ENCODE assay signal across 8 cellular contexts in the genomic region with DNA sequence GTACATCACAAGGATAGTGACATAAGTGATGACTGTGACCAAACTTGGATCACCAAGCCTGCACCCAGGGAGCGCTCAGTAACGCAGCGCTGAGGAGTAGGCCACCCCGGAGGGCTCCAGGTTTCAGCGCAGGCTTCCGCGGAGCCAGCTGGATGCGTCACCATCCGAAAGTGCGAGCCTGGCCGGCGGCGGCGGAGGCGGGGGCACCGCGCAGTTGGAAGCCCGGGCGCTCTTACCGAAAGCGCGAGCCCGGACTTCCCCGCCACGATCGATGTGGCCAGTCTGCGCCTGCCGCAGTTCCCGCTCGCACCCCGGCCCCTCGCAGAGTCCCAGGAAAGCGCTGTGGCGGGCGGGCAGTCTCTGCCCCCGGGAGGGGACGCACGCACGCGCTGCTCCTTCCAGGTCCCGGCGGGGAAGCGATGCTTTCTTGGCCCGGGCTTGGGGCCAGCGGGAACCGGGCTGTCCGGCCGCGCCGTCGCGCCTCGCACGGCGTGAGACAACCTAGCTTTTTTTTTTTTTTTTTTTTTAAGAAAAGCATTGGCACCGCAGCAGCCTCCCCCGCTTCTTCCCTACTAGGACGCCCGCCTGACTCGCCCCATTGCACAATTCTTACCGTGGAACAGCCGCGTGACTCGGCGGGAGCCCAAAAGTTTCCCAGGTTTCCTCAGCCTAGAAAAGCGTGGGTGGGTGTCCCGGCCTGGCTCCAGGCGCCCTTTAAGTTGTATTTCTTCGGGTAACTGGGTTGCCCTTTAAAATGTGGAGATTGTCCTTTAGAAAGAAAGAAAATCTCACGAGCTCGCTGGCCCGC. TPM values are rescaled to one million over a fixed set of nuclear protein-coding genes. Genes with fewer than 3 reads are reported as not detected.
DNase-seq lines count a peak whose midpoint lies in the region; ATAC-seq, FAIRE-seq and TF ChIP-seq lines count a peak whose summit lies in the region.

No MANE protein-coding gene starts in this region.

- peak overlapping the region; percentile 56 for H3K4me3 ChIP-seq in CD8-positive, alpha-beta memory T cell (ENCODE audit: low read length)
- H3K4me3 ChIP-seq in kidney (ENCODE audit: low read length in 2 of 2): peak overlapping the region; percentile 72 to 73

- intact Hi-C loops in kidney (cut with DNase I): no loop called here

- no peaks in the 10 kb centered on the region for H3K9me3 Mint-ChIP-seq in CD8-positive, alpha-beta memory T cell
- no peaks in the 10 kb centered on the region for H3K9me3 Mint-ChIP-seq in central memory CD8-positive, alpha-beta T cell

- TF ChIP-seq CTCF in kidney (IDR thresholded peaks at IDR 0.05; ENCODE audit: borderline replicate concordance, extremely low read depth, insufficient read depth): no peak

- no peaks in the 10 kb centered on the region for H3K36me3 ChIP-seq in CD8-positive, alpha-beta memory T cell (ENCODE audit: insufficient read depth, low read length)
- H3K36me3 ChIP-seq in kidney (ENCODE audit: control insufficient read depth in 1 of 2, insufficient read depth in 2 of 2, low read length in 2 of 2): no peaks in the 10 kb centered on the region

- H3K36me3 Mint-ChIP-seq in CD8-positive, alpha-beta memory T cell: peaks cover 0 to 5% (median 2%) of the 10 kb centered on the region in 3 donors
- peaks cover 1% of the 10 kb centered on the region for H3K36me3 Mint-ChIP-seq in central memory CD8-positive, alpha-beta T cell (ENCODE audit: insufficient read depth)

- H3K9me3 ChIP-seq in CD8-positive, alpha-beta memory T cell (ENCODE audit: low read length): no peaks in the 10 kb centered on the region
- no peaks in the 10 kb centered on the region for H3K9me3 ChIP-seq in kidney (ENCODE audit: control insufficient read depth in 1 of 2, low read length in 2 of 2)

- POLR2A ChIA-PET in CD8-positive, alpha-beta memory T cell (lab: Charles Lee): interaction anchor here (0.5 to 1.4 kb wide), 8 partner anchors 36 to 258 kb away, joined by 3 to 11 read pairs (median 5); partner anchors contain the start of genes JAK1 and RAVER2

- H3K27ac Mint-ChIP-seq in CD8-positive, alpha-beta memory T cell: peak overlapping the region in 7 of 8 donors; percentile 48 to 99 (median 96)
- peak overlapping the region; percentile 63 for H3K27ac Mint-ChIP-seq in central memory CD8-positive, alpha-beta T cell (ENCODE audit: low read depth)

- CTCF ChIA-PET in CD8-positive, alpha-beta memory T cell (lab: Charles Lee): interaction anchor here (0.8 to 2.3 kb wide), 8 partner anchors 9 to 1457 kb away, joined by 3 to 7 read pairs (median 3); no protein-coding TSS in a partner anchor

- H3K27me3 Mint-ChIP-seq in CD8-positive, alpha-beta memory T cell: peaks cover 6 to 7% of the 10 kb centered on the region in 2 donors
- H3K27me3 Mint-ChIP-seq in central memory CD8-positive, alpha-beta T cell: no peaks in the 10 kb centered on the region

- H3K9ac ChIP-seq in kidney (ENCODE audit: low read length in 2 of 2): peak overlapping the region; percentile 72 to 82

- H3K27me3 ChIP-seq in CD8-positive, alpha-beta memory T cell (ENCODE audit: insufficient read depth, low read length, poor library complexity, severe bottlenecking): no peaks in the 10 kb centered on the region

- H3K4me1 ChIP-seq in CD8-positive, alpha-beta memory T cell (ENCODE audit: insufficient read depth, low read length): peaks cover 18% of the 10 kb centered on the region
- peaks cover 4 to 10% of the 10 kb centered on the region in 2 donors for H3K4me1 ChIP-seq in kidney (ENCODE audit: control insufficient read depth in 1 of 2, insufficient read depth in 1 of 2, low read depth in 1 of 2, low read length in 2 of 2)

- DNase-seq in CD8-positive, alpha-beta memory T cell: peak; percentile 64 to 82 (median 75)
- DNase-seq in HuH-7 (ENCODE audit: low spot score) (peak; percentile 61), kidney (peak; percentile 94), NCI-H2081 treated with DMSO at 0.1 percent for 48 hours (lab: John Stamatoyannopoulos, UW) (no peak)
- DNase-seq in activated CD4-positive, alpha-beta T cell treated with anti-CD3 and anti-CD28 coated beads for 1 hour: peak; percentile 58
- peak; percentile 67 to 71 for DNase-seq in central memory CD8-positive, alpha-beta T cell (ENCODE audit: low spot score in 2 of 2)
- DNase-seq in stimulated activated CD4-positive, alpha-beta T cell treated with anti-CD3 and anti-CD28 coated beads, Interleukin-12 subunit alpha, Interleukin-12 subunit beta, amount 100 ng/mL, for 4 hours: peak; percentile 57

- peak; percentile 73 for ATAC-seq in GM21526 (IDR thresholded peaks at IDR 0.05; ENCODE audit: low FRiP score, unreplicated experiment)
- peak; percentile 90 for ATAC-seq in central memory CD8-positive, alpha-beta T cell (replicated peaks; ENCODE audit: extremely low read depth, poor library complexity, severe bottlenecking)

- peaks cover 27 to 32% (median 29%) of the 10 kb centered on the region in 3 donors for H3K4me1 Mint-ChIP-seq in CD8-positive, alpha-beta memory T cell
- peaks cover 8% of the 10 kb centered on the region for H3K4me1 Mint-ChIP-seq in central memory CD8-positive, alpha-beta T cell

- H3K27ac ChIP-seq in CD8-positive, alpha-beta memory T cell (ENCODE audit: low read depth, low read length): no peak overlapping the region
- peak overlapping the region; percentile 69 to 79 for H3K27ac ChIP-seq in kidney (ENCODE audit: low read depth in 2 of 2, low read length in 2 of 2)

- peak overlapping the region; percentile 67 to 89 (median 86) for H3K4me3 Mint-ChIP-seq in CD8-positive, alpha-beta memory T cell
- peak overlapping the region; percentile 67 for H3K4me3 Mint-ChIP-seq in central memory CD8-positive, alpha-beta T cell

- FAIRE-seq in kidney (lab: Jason Lieb, UNC): no peak

RNA-seq across cellular contexts. Expression of gene JAK1, which starts 36.4 kb away (rescaled TPM):
- 100 to 1,000 TPM; 106 to 108 TPM for total RNA-seq in CD8-positive, alpha-beta memory T cell
- 300 TPM for polyA plus RNA-seq in CD8-positive, alpha-beta memory T cell
- 173 TPM for total RNA-seq in kidney
- polyA plus RNA-seq in kidney (ENCODE audit: insufficient read depth, low read depth, low replicate concordance): 33.6 TPM
